Comparison of ENCODE assay signal across 8 cellular contexts in the genomic region with DNA sequence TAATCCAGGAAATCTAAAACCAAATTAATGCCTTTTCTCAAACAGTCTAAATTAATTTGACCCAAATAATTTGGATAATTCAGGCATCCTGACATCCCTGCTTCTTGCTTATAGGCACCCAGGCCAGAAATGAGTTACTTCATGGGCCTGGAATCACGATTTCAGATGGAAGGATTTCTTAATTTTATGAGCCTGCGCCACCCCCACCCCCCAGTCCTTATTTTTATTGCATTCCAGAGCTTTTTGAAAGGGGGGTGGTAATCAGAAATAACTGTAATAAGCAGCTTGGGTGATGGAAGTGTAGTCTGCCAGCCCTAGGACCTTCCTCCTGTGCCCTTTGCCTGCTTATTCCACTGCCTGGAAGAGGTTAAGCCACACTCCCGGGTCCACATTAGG. TPM values are rescaled to one million over a fixed set of nuclear protein-coding genes. Genes with fewer than 3 reads are reported as not detected.
A peak's percentile ranks its signal among the peaks of the same experiment; 100 is the strongest.
DNase-seq lines count a peak whose midpoint lies in the region; ATAC-seq, FAIRE-seq and TF ChIP-seq lines count a peak whose summit lies in the region.

No MANE protein-coding gene starts in this region.

- POLR2A ChIA-PET in activated CD4-positive, alpha-beta T cell treated with anti-CD3 and anti-CD28 coated beads for 36 hours (lab: Charles Lee) = no interaction called here

- no peak for FAIRE-seq in kidney (lab: Jason Lieb, UNC)

- H3K4me3 ChIP-seq in adipocyte (ENCODE audit: low read length) (peak overlapping the region; percentile 96), kidney (ENCODE audit: low read length in 2 of 2) (peak overlapping the region; percentile 84 to 92), suprapubic skin (peak overlapping the region; percentile 89)

- H3K4me3 Mint-ChIP-seq in activated CD4-positive, alpha-beta T cell treated with anti-CD3 and anti-CD28 coated beads for 36 hours = peak overlapping the region; percentile 95

- CTCF ChIA-PET in activated CD4-positive, alpha-beta T cell treated with anti-CD3 and anti-CD28 coated beads for 36 hours (lab: Charles Lee) = no interaction called here

- peaks cover 34% of the 10 kb centered on the region for H3K36me3 Mint-ChIP-seq in activated CD4-positive, alpha-beta T cell treated with anti-CD3 and anti-CD28 coated beads for 36 hours (ENCODE audit: low read depth)

- peaks cover 45% of the 10 kb centered on the region for H3K36me3 ChIP-seq in adipocyte (ENCODE audit: control insufficient read depth, insufficient read depth, low read length, severe bottlenecking)
- H3K36me3 ChIP-seq in kidney (ENCODE audit: control insufficient read depth in 1 of 2, insufficient read depth in 2 of 2, low read length in 2 of 2) = peaks cover 30 to 44% of the 10 kb centered on the region in 2 donors
- peaks cover 53% of the 10 kb centered on the region for H3K36me3 ChIP-seq in suprapubic skin

- TF ChIP-seq CTCF in kidney (IDR thresholded peaks at IDR 0.05; ENCODE audit: borderline replicate concordance, extremely low read depth, insufficient read depth) = no peak
- no peak for TF ChIP-seq CTCF in suprapubic skin (IDR thresholded peaks at IDR 0.05)

- DNase-seq in activated CD4-positive, alpha-beta T cell treated with anti-CD3 and anti-CD28 coated beads for 36 hours = no peak
- DNase-seq in activated CD4-positive, alpha-beta T cell treated with anti-CD3 and anti-CD28 coated beads, Interleukin-2, amount 50 U/mL, for 48 hours = no peak
- peak; percentile 56 for DNase-seq in adipocyte (ENCODE audit: low read depth)
- DNase-seq in kidney = no peak
- DNase-seq in suprapubic skin (ENCODE audit: low spot score in 2 of 2) = no peak
- no peak for DNase-seq in AG08396 (ENCODE audit: low spot score)

- H3K9ac ChIP-seq in adipocyte (ENCODE audit: low read length) (peak overlapping the region; percentile 100), kidney (ENCODE audit: low read length in 2 of 2) (peak overlapping the region; percentile 75 to 93)

- H3K27ac ChIP-seq in kidney (ENCODE audit: low read depth in 2 of 2, low read length in 2 of 2) (peak overlapping the region; percentile 85 to 95), suprapubic skin (peak overlapping the region; percentile 92)

- no peak for TF ChIP-seq EP300 in suprapubic skin (IDR thresholded peaks at IDR 0.05)

- H3K4me1 ChIP-seq in adipocyte (ENCODE audit: control insufficient read depth, insufficient read depth, low read length) (peaks cover 70% of the 10 kb centered on the region), kidney (ENCODE audit: control insufficient read depth in 1 of 2, insufficient read depth in 1 of 2, low read depth in 1 of 2, low read length in 2 of 2) (peaks cover 10 to 28% of the 10 kb centered on the region in 2 donors), suprapubic skin (peaks cover 43% of the 10 kb centered on the region)

- peaks cover 23% of the 10 kb centered on the region for H3K4me1 Mint-ChIP-seq in activated CD4-positive, alpha-beta T cell treated with anti-CD3 and anti-CD28 coated beads for 36 hours

- H3K27me3 Mint-ChIP-seq in activated CD4-positive, alpha-beta T cell treated with anti-CD3 and anti-CD28 coated beads for 36 hours = no peaks in the 10 kb centered on the region

- intact Hi-C loops in activated CD4-positive, alpha-beta T cell treated with anti-CD3 and anti-CD28 coated beads for 36 hours (cut with DNase I, micrococcal nuclease) = no loop called here
- intact Hi-C loops in kidney (cut with DNase I) = no loop called here

- H3K27me3 ChIP-seq in adipocyte (replicated peaks; ENCODE audit: control insufficient read depth, insufficient read depth, low read length) (no peaks in the 10 kb centered on the region), suprapubic skin (no peaks in the 10 kb centered on the region)

- H3K9me3 Mint-ChIP-seq in activated CD4-positive, alpha-beta T cell treated with anti-CD3 and anti-CD28 coated beads for 36 hours (ENCODE audit: low read depth) = no peaks in the 10 kb centered on the region

- no peak for TF ChIP-seq POLR2A in suprapubic skin (IDR thresholded peaks at IDR 0.05)

- no peak for ATAC-seq in activated CD4-positive, alpha-beta T cell treated with anti-CD3 and anti-CD28 coated beads for 36 hours
- ATAC-seq in HG02870 (IDR thresholded peaks at IDR 0.05; ENCODE audit: unreplicated experiment) = no peak
- ATAC-seq in GM21717 (IDR thresholded peaks at IDR 0.05; ENCODE audit: unreplicated experiment) = no peak

- H3K27ac Mint-ChIP-seq in activated CD4-positive, alpha-beta T cell treated with anti-CD3 and anti-CD28 coated beads for 36 hours = peak overlapping the region; percentile 89

- no peaks in the 10 kb centered on the region for H3K9me3 ChIP-seq in adipocyte (ENCODE audit: control insufficient read depth, low read length)
- no peaks in the 10 kb centered on the region for H3K9me3 ChIP-seq in kidney (ENCODE audit: control insufficient read depth in 1 of 2, low read length in 2 of 2)
- H3K9me3 ChIP-seq in suprapubic skin = no peaks in the 10 kb centered on the region

- WGBS in suprapubic skin = 27% methylated on average over 3 of the region's 3 CpGs

RNA-seq across cellular contexts. Expression of gene AP2M1, which starts 1.3 kb away (rescaled TPM):
- 100 to 1,000 TPM; 192 to 204 TPM for total RNA-seq in activated CD4-positive, alpha-beta T cell treated with anti-CD3 and anti-CD28 coated beads for 36 hours
- total RNA-seq in kidney = 329 TPM
- polyA plus RNA-seq in kidney (ENCODE audit: insufficient read depth, low read depth, low replicate concordance) = 353 TPM
- 100 to 1,000 TPM; 112 to 137 (median 121) TPM for total RNA-seq in suprapubic skin

RNA-seq across cellular contexts. Expression of gene ABCF3, which starts 10.0 kb away (rescaled TPM):
- 10 to 100 TPM; 58.2 to 66.2 TPM for total RNA-seq in activated CD4-positive, alpha-beta T cell treated with anti-CD3 and anti-CD28 coated beads for 36 hours
- total RNA-seq in kidney (69.0 TPM), suprapubic skin (100 to 1,000 TPM in 1 of 4 donors, 10 to 100 TPM in 3; 44.8 to 121 (median 71.1) TPM)
- 49.1 TPM for polyA plus RNA-seq in kidney (ENCODE audit: insufficient read depth, low read depth, low replicate concordance)

RNA-seq across cellular contexts. Expression of gene DVL3, which starts 20.8 kb away (rescaled TPM):
- total RNA-seq in activated CD4-positive, alpha-beta T cell treated with anti-CD3 and anti-CD28 coated beads for 36 hours = 10 to 100 TPM; 24.9 to 29.6 TPM
- 57.4 TPM for total RNA-seq in kidney
- polyA plus RNA-seq in kidney (ENCODE audit: insufficient read depth, low read depth, low replicate concordance) = 30.3 TPM
- 10 to 100 TPM; 53.6 to 72.7 (median 56.1) TPM for total RNA-seq in suprapubic skin

RNA-seq across cellular contexts. Expression of gene EIF2B5, which starts 40.8 kb away (rescaled TPM):
- 10 to 100 TPM; 46.4 to 60.6 TPM for total RNA-seq in activated CD4-positive, alpha-beta T cell treated with anti-CD3 and anti-CD28 coated beads for 36 hours
- total RNA-seq in kidney (36.9 TPM), suprapubic skin (10 to 100 TPM; 34.6 to 70.9 (median 46.2) TPM)
- 37.0 TPM for polyA plus RNA-seq in kidney (ENCODE audit: insufficient read depth, low read depth, low replicate concordance)

RNA-seq across cellular contexts. Expression of gene VWA5B2, which starts 53.4 kb away (rescaled TPM):
- total RNA-seq in activated CD4-positive, alpha-beta T cell treated with anti-CD3 and anti-CD28 coated beads for 36 hours = not detected
- 0.25 TPM for total RNA-seq in kidney
- 0.11 TPM for polyA plus RNA-seq in kidney (ENCODE audit: insufficient read depth, low read depth, low replicate concordance)
- under 1 TPM in 1 of 4 donors, not detected in 3; 0.24 TPM for total RNA-seq in suprapubic skin
